ENCODE assay signal across 8 cellular contexts in the genomic region with DNA sequence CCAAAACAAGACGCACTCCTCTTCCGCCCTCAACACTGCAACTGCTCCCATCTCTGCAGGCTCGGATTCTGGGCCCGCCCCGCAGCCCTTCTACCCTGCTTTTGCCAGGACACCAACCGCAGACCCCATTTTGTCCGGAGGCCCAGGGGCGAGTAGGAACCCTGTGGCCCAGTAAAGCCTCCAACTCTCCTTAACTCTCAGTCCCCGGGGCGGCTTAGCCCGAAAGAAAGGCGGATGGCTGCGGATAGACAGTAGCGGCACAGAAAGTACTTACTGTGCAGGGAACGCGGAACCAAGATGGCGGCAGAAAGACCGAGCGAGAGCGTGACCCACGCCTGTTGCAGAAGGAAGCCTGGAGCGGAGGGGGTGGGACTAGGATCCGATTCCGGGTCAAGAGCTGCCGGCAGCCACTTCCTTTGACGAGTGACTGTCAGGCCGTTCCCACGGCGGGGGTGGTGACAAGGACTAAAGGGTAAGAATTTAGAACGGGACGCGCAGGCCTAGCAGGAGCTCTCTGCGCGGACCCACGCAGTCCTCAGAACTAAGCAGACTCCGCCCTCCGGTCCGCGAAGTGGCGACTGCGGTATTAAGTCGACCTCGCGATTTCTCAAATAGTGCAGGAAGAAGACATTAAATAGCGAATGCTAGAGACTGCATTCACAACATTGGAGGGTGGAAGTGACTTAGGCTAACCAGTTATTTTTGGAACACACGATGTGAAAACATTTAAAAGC. TPM values are rescaled to one million over a fixed set of nuclear protein-coding genes. Genes with fewer than 3 reads are reported as not detected.
DNase-seq lines count a peak whose midpoint lies in the region; ATAC-seq and TF ChIP-seq lines count a peak whose summit lies in the region.

TSS of gene NACA (minus strand) at position 311 of the 734 bp plus-strand sequence. CDS start 778 bp downstream, outside the sequence.

- TF ChIP-seq CTCF in KMS-11 (conservative IDR thresholded peaks at IDR 0.05; ENCODE audit: low read depth, low read length) (no peak), Peyer's patch (IDR thresholded peaks at IDR 0.05) (peak in 1 of 6 experiments; percentile 10)

- DNase-seq in DMS53 treated with DMSO at 0.1 percent for 48 hours (lab: John Stamatoyannopoulos, UW; ENCODE audit: unreplicated experiment) (peak; percentile 98), Peyer's patch (peak; percentile 97 to 100 (median 99))
- peak; percentile 98 for DNase-seq in activated T-cell treated with anti-CD3 and anti-CD28 coated beads, Interleukin-2, amount 50 U/mL, for 48 hours
- peak; percentile 99 for DNase-seq in stimulated activated CD8-positive, alpha-beta memory T cell treated with anti-CD3 and anti-CD28 coated beads, Interleukin-7, amount 100 ng/mL, for 4 hours (ENCODE audit: low read depth in 2 of 2)

- H3K9ac ChIP-seq in KMS-11 = peak within 1 kb of the TSS; percentile 95

- ATAC-seq in GM21737 (IDR thresholded peaks at IDR 0.05; ENCODE audit: unreplicated experiment) (peak; percentile 95), esophagus mucosa (peak; percentile 87)

- peak; percentile 81 to 93 for TF ChIP-seq POLR2A in Peyer's patch (IDR thresholded peaks at IDR 0.05)

- H3K9me3 ChIP-seq in Peyer's patch (no peaks in the 10 kb centered on the region), muscle layer of duodenum (ENCODE audit: control insufficient read depth in 1 of 2, low read length in 2 of 2) (no peaks in the 10 kb centered on the region)

- peak within 1 kb of the TSS; percentile 70 for H2AFZ ChIP-seq in KMS-11 (ENCODE audit: low read depth)

- peaks cover 38% of the 10 kb centered on the region for H4K20me1 ChIP-seq in KMS-11 (ENCODE audit: insufficient read depth)

- H3K79me2 ChIP-seq in KMS-11 (ENCODE audit: insufficient read depth, low read depth) = peaks cover 51% of the 10 kb centered on the region

- H3K4me1 ChIP-seq in KMS-11 (ENCODE audit: low read depth, poor library complexity, severe bottlenecking) = peaks cover 46% of the 10 kb centered on the region
- peaks cover 0 to 39% (median 24%) of the 10 kb centered on the region in 4 donors for H3K4me1 ChIP-seq in Peyer's patch
- peaks cover 32 to 39% of the 10 kb centered on the region in 2 donors for H3K4me1 ChIP-seq in muscle layer of duodenum (ENCODE audit: control insufficient read depth in 1 of 2, insufficient read depth in 2 of 2, low read length in 2 of 2)

- H3K27ac ChIP-seq in KMS-11 (peak within 1 kb of the TSS; percentile 92), Peyer's patch (peak within 1 kb of the TSS; percentile 85 to 93 (median 88)), muscle layer of duodenum (ENCODE audit: low read length) (peak within 1 kb of the TSS; percentile 99)

- H3K27me3 ChIP-seq in KMS-11 (ENCODE audit: insufficient read depth, low read depth) (no peaks in the 10 kb centered on the region), Peyer's patch (no peaks in the 10 kb centered on the region), muscle layer of duodenum (ENCODE audit: low read depth, low read length) (no peaks in the 10 kb centered on the region)

- H3K4me2 ChIP-seq in KMS-11 = peak within 1 kb of the TSS; percentile 93

- H3K36me3 ChIP-seq in KMS-11 (ENCODE audit: insufficient read depth) = peaks cover 36% of the 10 kb centered on the region; the same call in 1 of the 2 replicates
- peaks cover 0 to 18% (median 0%) of the 10 kb centered on the region in 3 donors for H3K36me3 ChIP-seq in Peyer's patch
- peaks cover 7 to 10% of the 10 kb centered on the region in 2 donors for H3K36me3 ChIP-seq in muscle layer of duodenum (ENCODE audit: control insufficient read depth in 1 of 2, insufficient read depth in 2 of 2, low read length in 2 of 2)

- H3K4me3 ChIP-seq in KMS-11 (IDR thresholded peaks at IDR 0.05; ENCODE audit: insufficient read depth, low read depth, low read length) = peak within 1 kb of the TSS; percentile 94
- H3K4me3 ChIP-seq in Peyer's patch = peak within 1 kb of the TSS; percentile 56 to 93 (median 82)
- H3K4me3 ChIP-seq in muscle layer of duodenum (ENCODE audit: low read depth in 1 of 2, low read length in 2 of 2) = peak within 1 kb of the TSS; percentile 75 to 100

RNA-seq across cellular contexts. Expression of gene NACA, which starts in this region (rescaled TPM):
- total RNA-seq in Peyer's patch (100 to 1,000 TPM; 313 to 793 (median 416) TPM), esophagus mucosa (786 TPM)

Comparison
In these comparisons a context has a peak if more than half of its experiments do, and no peak if none do; other contexts are left out.
1. Peak in every context shown above with its lines: DNase-seq, ATAC-seq, H3K4me3 ChIP-seq and H3K27ac ChIP-seq.